In the genomic region with DNA sequence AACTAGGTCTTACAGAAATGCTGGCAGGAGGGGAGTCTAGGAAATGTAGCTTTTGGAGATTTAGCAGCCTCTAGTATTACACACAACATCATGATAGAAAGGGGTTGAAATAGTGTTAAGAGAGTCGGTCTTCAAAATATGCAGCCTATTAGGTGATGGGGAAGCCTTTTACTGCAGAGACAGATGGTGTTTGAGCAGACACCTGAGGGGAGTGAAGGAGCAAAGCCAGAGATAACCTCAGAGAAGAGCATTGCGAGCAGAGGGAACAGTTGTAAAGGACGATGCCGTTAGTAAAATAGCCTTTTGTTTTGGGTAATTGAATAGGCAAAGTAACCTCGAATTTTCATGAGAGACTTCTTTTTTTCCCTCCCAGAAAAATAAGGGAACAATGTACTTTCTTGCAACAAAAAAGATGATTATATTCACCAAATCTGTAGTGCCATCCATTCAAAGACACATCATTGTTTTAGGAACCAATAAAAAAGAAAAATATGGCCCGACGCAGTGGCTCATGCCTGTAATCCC, we compare ENCODE assay signal across 15 cellular contexts.
DNase-seq lines count a peak whose midpoint lies in the region; ATAC-seq and TF ChIP-seq lines count a peak whose summit lies in the region.
"Had no signal": no experiment of that assay in that cellular context is flagged by ENCODE, and none has a peak within 500 bp of the region (broad histone marks: within the 10 kb centered on the region; RNA-seq: fewer than 3 reads in every experiment).

No MANE protein-coding gene starts in this region.

- H3K4me3 Mint-ChIP-seq in activated naive CD8-positive, alpha-beta T cell treated with anti-CD3 and anti-CD28 coated beads, Interleukin-2, amount 50 U/mL, for 24 hours = no peak overlapping the region
- H3K4me3 Mint-ChIP-seq in activated naive CD8-positive, alpha-beta T cell treated with anti-CD3 and anti-CD28 coated beads for 36 hours = no peak overlapping the region
- H3K4me3 Mint-ChIP-seq: CD4-positive, alpha-beta memory T cell had no signal

- H3K9me3 ChIP-seq in neutrophil = no peaks in the 10 kb centered on the region

- H3K27ac Mint-ChIP-seq in activated naive CD8-positive, alpha-beta T cell treated with anti-CD3 and anti-CD28 coated beads, Interleukin-2, amount 50 U/mL, for 24 hours = peak overlapping the region; percentile 33
- no peak overlapping the region for H3K27ac Mint-ChIP-seq in activated naive CD8-positive, alpha-beta T cell treated with anti-CD3 and anti-CD28 coated beads for 36 hours

- H3K27me3 Mint-ChIP-seq in activated naive CD8-positive, alpha-beta T cell treated with anti-CD3 and anti-CD28 coated beads, Interleukin-2, amount 50 U/mL, for 24 hours = no peaks in the 10 kb centered on the region
- H3K27me3 Mint-ChIP-seq in activated naive CD8-positive, alpha-beta T cell treated with anti-CD3 and anti-CD28 coated beads for 36 hours = no peaks in the 10 kb centered on the region
- H3K27me3 Mint-ChIP-seq: CD4-positive, alpha-beta memory T cell had no signal

- H3K4me1 Mint-ChIP-seq in activated naive CD8-positive, alpha-beta T cell treated with anti-CD3 and anti-CD28 coated beads, Interleukin-2, amount 50 U/mL, for 24 hours = no peaks in the 10 kb centered on the region
- no peaks in the 10 kb centered on the region for H3K4me1 Mint-ChIP-seq in activated naive CD8-positive, alpha-beta T cell treated with anti-CD3 and anti-CD28 coated beads for 36 hours
- H3K4me1 Mint-ChIP-seq: CD4-positive, alpha-beta memory T cell had no signal

- no peak for DNase-seq in activated naive CD8-positive, alpha-beta T cell treated with anti-CD3 and anti-CD28 coated beads, Interleukin-2, amount 50 U/mL, for 24 hours
- DNase-seq in activated naive CD8-positive, alpha-beta T cell treated with anti-CD3 and anti-CD28 coated beads for 36 hours = no peak
- DNase-seq in HPDE6-E6E7 (ENCODE audit: extremely low spot score) (no peak), amniotic stem cell (lab: John Stamatoyannopoulos, UW) (no peak)
- DNase-seq in effector CD8-positive, alpha-beta T cell (lab: John Stamatoyannopoulos, UW) = no peak
- DNase-seq: CD4-positive, alpha-beta memory T cell; NCI-H1930; OCI-M1 had no signal

- no peaks in the 10 kb centered on the region for H3K27me3 ChIP-seq in neutrophil

- no peak for ATAC-seq in activated naive CD8-positive, alpha-beta T cell treated with anti-CD3 and anti-CD28 coated beads, Interleukin-2, amount 50 U/mL, for 24 hours
- ATAC-seq in HG02884 (IDR thresholded peaks at IDR 0.05; ENCODE audit: unreplicated experiment) = no peak
- ATAC-seq: HCT116 had no signal

- peaks cover 26 to 32% of the 10 kb centered on the region in 2 experiments for H3K4me1 ChIP-seq in neutrophil (ENCODE audit: control insufficient read depth in 1 of 2, insufficient read depth in 1 of 2, low read depth in 1 of 2, low read length in 1 of 2)

- H3K27ac ChIP-seq in cingulate gyrus (ENCODE audit: low read depth, low read length) (peak overlapping the region; percentile 84), neutrophil (peak overlapping the region; percentile 26)
- H3K27ac ChIP-seq: 22Rv1, HL-60, RWPE1 had no signal

- peaks cover 13% of the 10 kb centered on the region for H3K36me3 Mint-ChIP-seq in activated naive CD8-positive, alpha-beta T cell treated with anti-CD3 and anti-CD28 coated beads, Interleukin-2, amount 50 U/mL, for 24 hours (ENCODE audit: low read depth)
- H3K36me3 Mint-ChIP-seq in activated naive CD8-positive, alpha-beta T cell treated with anti-CD3 and anti-CD28 coated beads for 36 hours = peaks cover 4% of the 10 kb centered on the region

- TF ChIP-seq CTCF in neutrophil (IDR thresholded peaks at IDR 0.05) = no peak

- no peaks in the 10 kb centered on the region for H3K9me3 Mint-ChIP-seq in activated naive CD8-positive, alpha-beta T cell treated with anti-CD3 and anti-CD28 coated beads, Interleukin-2, amount 50 U/mL, for 24 hours
- H3K9me3 Mint-ChIP-seq in activated naive CD8-positive, alpha-beta T cell treated with anti-CD3 and anti-CD28 coated beads for 36 hours = no peaks in the 10 kb centered on the region
- H3K9me3 Mint-ChIP-seq: CD4-positive, alpha-beta memory T cell had no signal

- peaks cover 39% of the 10 kb centered on the region for H3K36me3 ChIP-seq in neutrophil

- no peak overlapping the region for H3K4me3 ChIP-seq in neutrophil (ENCODE audit: low read depth in 1 of 2, low read length in 1 of 2)
